ENCODE assay signal across 7 cellular contexts in the genomic region with DNA sequence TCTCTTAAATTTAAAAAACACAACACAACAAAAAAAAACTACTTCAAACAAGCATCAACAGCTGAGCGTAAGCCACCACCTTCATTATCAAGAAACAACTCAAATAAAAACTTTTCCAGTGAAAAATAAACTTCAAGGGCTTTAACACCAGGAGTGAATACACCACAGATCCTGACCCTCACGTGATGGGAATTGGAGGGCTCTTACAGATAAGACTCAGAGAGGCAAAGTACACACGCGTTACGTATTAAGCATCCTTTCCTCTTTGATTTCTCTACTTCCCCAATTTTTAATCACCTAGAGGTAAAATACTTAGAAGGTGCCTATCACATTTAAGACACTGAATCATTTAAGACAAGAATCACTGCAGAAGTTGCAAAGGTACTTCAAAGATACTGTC. TPM values are rescaled to one million over a fixed set of nuclear protein-coding genes. Genes with fewer than 3 reads are reported as not detected.
DNase-seq lines count a peak whose midpoint lies in the region; ATAC-seq and FAIRE-seq lines count a peak whose summit lies in the region.

No MANE protein-coding gene starts in this region.

- peak; percentile 35 for DNase-seq in HT-29 (ENCODE audit: low spot score)
- DNase-seq in activated naive CD8-positive, alpha-beta T cell treated with anti-CD3 and anti-CD28 coated beads, Interleukin-2, amount 50 U/mL, for 24 hours, result no peak
- DNase-seq in stimulated activated naive B cell treated with anti-CD40 and anti-IgM and Interleukin-4, amounts not matched to agents 10 μg/mL and 1 μg/mL and 100 μg/mL, for 72 hours, result no peak
- DNase-seq in AG20443 (ENCODE audit: low spot score), result no peak
- DNase-seq in AG08395 (ENCODE audit: low spot score), result no peak
- DNase-seq in foreskin melanocyte, result no peak

- peaks cover 48% of the 10 kb centered on the region for H3K27me3 Mint-ChIP-seq in activated naive CD8-positive, alpha-beta T cell treated with anti-CD3 and anti-CD28 coated beads, Interleukin-2, amount 50 U/mL, for 24 hours
- peaks cover 35 to 41% of the 10 kb centered on the region in 2 donors for H3K27me3 Mint-ChIP-seq in stimulated activated naive B cell treated with anti-CD40 and anti-IgM and Interleukin-4, amounts not matched to agents 10 μg/mL and 1 μg/mL and 100 μg/mL, for 72 hours

- ATAC-seq in activated naive CD8-positive, alpha-beta T cell treated with anti-CD3 and anti-CD28 coated beads, Interleukin-2, amount 50 U/mL, for 24 hours, result no peak
- no peak for ATAC-seq in stimulated activated naive B cell treated with anti-CD40 and anti-IgM and Interleukin-4, amounts not matched to agents 10 μg/mL and 1 μg/mL and 100 μg/mL, for 72 hours (replicated peaks)

- peak overlapping the region; percentile 73 for H3K4me3 Mint-ChIP-seq in activated naive CD8-positive, alpha-beta T cell treated with anti-CD3 and anti-CD28 coated beads, Interleukin-2, amount 50 U/mL, for 24 hours
- H3K4me3 Mint-ChIP-seq in stimulated activated naive B cell treated with anti-CD40 and anti-IgM and Interleukin-4, amounts not matched to agents 10 μg/mL and 1 μg/mL and 100 μg/mL, for 72 hours, result peak overlapping the region; percentile 88 to 90

- peak; percentile 24 for FAIRE-seq in islet of Langerhans (lab: Jason Lieb, UNC)

- H3K4me1 Mint-ChIP-seq in activated naive CD8-positive, alpha-beta T cell treated with anti-CD3 and anti-CD28 coated beads, Interleukin-2, amount 50 U/mL, for 24 hours, result peaks cover 16% of the 10 kb centered on the region
- peaks cover 10 to 18% of the 10 kb centered on the region in 2 donors for H3K4me1 Mint-ChIP-seq in stimulated activated naive B cell treated with anti-CD40 and anti-IgM and Interleukin-4, amounts not matched to agents 10 μg/mL and 1 μg/mL and 100 μg/mL, for 72 hours

- H3K36me3 Mint-ChIP-seq in activated naive CD8-positive, alpha-beta T cell treated with anti-CD3 and anti-CD28 coated beads, Interleukin-2, amount 50 U/mL, for 24 hours (ENCODE audit: low read depth), result no peaks in the 10 kb centered on the region
- H3K36me3 Mint-ChIP-seq in stimulated activated naive B cell treated with anti-CD40 and anti-IgM and Interleukin-4, amounts not matched to agents 10 μg/mL and 1 μg/mL and 100 μg/mL, for 72 hours, result no peaks in the 10 kb centered on the region

- no peaks in the 10 kb centered on the region for H3K9me3 Mint-ChIP-seq in activated naive CD8-positive, alpha-beta T cell treated with anti-CD3 and anti-CD28 coated beads, Interleukin-2, amount 50 U/mL, for 24 hours
- H3K9me3 Mint-ChIP-seq in stimulated activated naive B cell treated with anti-CD40 and anti-IgM and Interleukin-4, amounts not matched to agents 10 μg/mL and 1 μg/mL and 100 μg/mL, for 72 hours, result no peaks in the 10 kb centered on the region

- H3K27ac Mint-ChIP-seq in activated naive CD8-positive, alpha-beta T cell treated with anti-CD3 and anti-CD28 coated beads, Interleukin-2, amount 50 U/mL, for 24 hours, result no peak overlapping the region
- H3K27ac Mint-ChIP-seq in stimulated activated naive B cell treated with anti-CD40 and anti-IgM and Interleukin-4, amounts not matched to agents 10 μg/mL and 1 μg/mL and 100 μg/mL, for 72 hours, result no peak overlapping the region

RNA-seq across cellular contexts. Expression of a gene that starts 0.6 kb away (rescaled TPM):
- total RNA-seq in HT-29 (2014; rRNA removed; shearing (Covaris generic)), result 1.1 and 2.3 TPM in 2 replicates
